17 cellular contexts compared by ENCODE assay signal in genomic region chr17:66549312-66549705, GRCh38.
DNase-seq lines count a peak whose midpoint lies in the region; ATAC-seq, FAIRE-seq and TF ChIP-seq lines count a peak whose summit lies in the region.
"Had no signal": no experiment of that assay in that cellular context is flagged by ENCODE, and none has a peak within 500 bp of the region (broad histone marks: within the 10 kb centered on the region; RNA-seq: fewer than 3 reads in every experiment).

No MANE protein-coding gene starts in this region.

- no peak overlapping the region for H3K4me3 Mint-ChIP-seq in activated T-helper 1 cell treated with anti-CD3 and anti-CD28 coated beads, Interleukin-12 subunit alpha, Interleukin-12 subunit beta, Interleukin-2, Interleukin-4 antibody, amounts not matched to agents 30 ng/mL and 10 ng/mL and 1 ng/mL, durations not matched to agents 14 hours and 24 hours and 36 hours
- H3K4me3 Mint-ChIP-seq in activated T-cell treated with anti-CD3 and anti-CD28 coated beads, Interleukin-2, amount 50 U/mL, for 4 hours, result no peak overlapping the region
- H3K4me3 Mint-ChIP-seq: activated naive CD4-positive, alpha-beta T cell treated with anti-CD3 and anti-CD28 coated beads, Interleukin-2, amount 50 U/mL, for 24 hours had no signal

- CTCF ChIA-PET in A549 (lab: Yijun Ruan, JAX), result interaction anchor here (0.6 to 1.3 kb wide), 6 partner anchors 17 to 295 kb away, joined by 3 to 8 read pairs (median 4); no protein-coding TSS in a partner anchor

- H3K4me3 ChIP-seq in A549, result no peak overlapping the region
- H3K4me3 ChIP-seq in iPS-18a (ENCODE audit: low read length), result peak overlapping the region; percentile 34
- H3K4me3 ChIP-seq: BLaER1 had no signal

- H3K36me3 Mint-ChIP-seq in activated T-helper 1 cell treated with anti-CD3 and anti-CD28 coated beads, Interleukin-12 subunit alpha, Interleukin-12 subunit beta, Interleukin-2, Interleukin-4 antibody, amounts not matched to agents 30 ng/mL and 10 ng/mL and 1 ng/mL, durations not matched to agents 14 hours and 24 hours and 36 hours (ENCODE audit: low read depth), result peaks cover 21% of the 10 kb centered on the region
- peaks cover 26% of the 10 kb centered on the region for H3K36me3 Mint-ChIP-seq in activated T-cell treated with anti-CD3 and anti-CD28 coated beads, Interleukin-2, amount 50 U/mL, for 4 hours (ENCODE audit: insufficient read depth)

- no peak for TF ChIP-seq POLR2A in A549 (IDR thresholded peaks at IDR 0.05; ENCODE audit: low read length)

- H3K27me3 ChIP-seq in iPS-18a (ENCODE audit: control insufficient read depth, insufficient read depth, low read length), result no peaks in the 10 kb centered on the region
- H3K27me3 ChIP-seq: BLaER1 had no signal

- TF ChIP-seq EP300 in A549 (IDR thresholded peaks at IDR 0.05), result no peak

- H3K9me3 ChIP-seq in A549 (peaks cover 10% of the 10 kb centered on the region; the same call in 1 of the 3 replicates), iPS-18a (ENCODE audit: control insufficient read depth, low read depth, low read length) (no peaks in the 10 kb centered on the region)

- peaks cover 8% of the 10 kb centered on the region for H3K9me3 Mint-ChIP-seq in activated T-helper 1 cell treated with anti-CD3 and anti-CD28 coated beads, Interleukin-12 subunit alpha, Interleukin-12 subunit beta, Interleukin-2, Interleukin-4 antibody, amounts not matched to agents 30 ng/mL and 10 ng/mL and 1 ng/mL, durations not matched to agents 14 hours and 24 hours and 36 hours
- H3K9me3 Mint-ChIP-seq in activated T-cell treated with anti-CD3 and anti-CD28 coated beads, Interleukin-2, amount 50 U/mL, for 4 hours, result peaks cover 9% of the 10 kb centered on the region

- no peak for TF ChIP-seq RAD21 in A549 (conservative IDR thresholded peaks at IDR 0.05 in 1 of 2, IDR thresholded peaks at IDR 0.05 in 1 of 2)

- no peaks in the 10 kb centered on the region for H3K27me3 Mint-ChIP-seq in activated T-helper 1 cell treated with anti-CD3 and anti-CD28 coated beads, Interleukin-12 subunit alpha, Interleukin-12 subunit beta, Interleukin-2, Interleukin-4 antibody, amounts not matched to agents 30 ng/mL and 10 ng/mL and 1 ng/mL, durations not matched to agents 14 hours and 24 hours and 36 hours (ENCODE audit: insufficient read depth)
- H3K27me3 Mint-ChIP-seq in activated T-cell treated with anti-CD3 and anti-CD28 coated beads, Interleukin-2, amount 50 U/mL, for 4 hours (ENCODE audit: low read depth), result no peaks in the 10 kb centered on the region
- H3K27me3 Mint-ChIP-seq: activated naive CD4-positive, alpha-beta T cell treated with anti-CD3 and anti-CD28 coated beads, Interleukin-2, amount 50 U/mL, for 24 hours had no signal

- H3K27ac Mint-ChIP-seq in activated T-helper 1 cell treated with anti-CD3 and anti-CD28 coated beads, Interleukin-12 subunit alpha, Interleukin-12 subunit beta, Interleukin-2, Interleukin-4 antibody, amounts not matched to agents 30 ng/mL and 10 ng/mL and 1 ng/mL, durations not matched to agents 14 hours and 24 hours and 36 hours, result peak overlapping the region; percentile 32
- H3K27ac Mint-ChIP-seq: activated naive CD4-positive, alpha-beta T cell treated with anti-CD3 and anti-CD28 coated beads, Interleukin-2, amount 50 U/mL, for 24 hours had no signal

- no peaks in the 10 kb centered on the region for H3K36me3 ChIP-seq in iPS-18a (ENCODE audit: control insufficient read depth, low read depth, low read length)
- H3K36me3 ChIP-seq: BLaER1 had no signal

- intact Hi-C loops in activated T-helper 1 cell treated with anti-CD3 and anti-CD28 coated beads, Interleukin-12 subunit alpha, Interleukin-12 subunit beta, Interleukin-2, Interleukin-4 antibody, amounts not matched to agents 30 ng/mL and 10 ng/mL and 1 ng/mL, durations not matched to agents 14 hours and 24 hours and 36 hours (cut with micrococcal nuclease), result loop anchor here (2.0 to 10.0 kb wide), 4 partner anchors 15 to 357 kb away; partner anchors contain the start of gene CEP112

- TF ChIP-seq CTCF in A549 (IDR thresholded peaks at IDR 0.05), result no peak

- DNase-seq in A549 (ENCODE audit: low read depth in 1 of 2, low spot score in 1 of 2) (no peak), HS-27A (ENCODE audit: low read depth) (peak; percentile 59), middle frontal gyrus (ENCODE audit: extremely low spot score, low spot score) (no peak)
- no peak for DNase-seq in activated T-helper 1 cell treated with anti-CD3 and anti-CD28 coated beads, Interleukin-12 subunit alpha, Interleukin-12 subunit beta, Interleukin-2, Interleukin-4 antibody, amounts not matched to agents 30 ng/mL and 10 ng/mL and 1 ng/mL, durations not matched to agents 14 hours and 24 hours and 36 hours (ENCODE audit: low spot score)
- DNase-seq in activated naive CD4-positive, alpha-beta T cell treated with Interleukin-2 at 50 U/mL for 16 hours, result no peak
- no peak for DNase-seq in activated T-cell treated with anti-CD3 and anti-CD28 coated beads, Interleukin-2, amount 50 U/mL, for 4 hours
- DNase-seq: activated CD4-positive, alpha-beta T cell treated with anti-CD3 and anti-CD28 coated beads for 1 hour; KBM-7; NCI-H2107; occipital lobe had no signal

- H3K4me2 ChIP-seq in A549, result peak overlapping the region; percentile 74
- H3K4me2 ChIP-seq: BLaER1 had no signal

- peak overlapping the region; percentile 30 for H3K9ac ChIP-seq in iPS-18a (ENCODE audit: low read length)
- H3K9ac ChIP-seq: BLaER1 had no signal

- POLR2A ChIA-PET in A549 (lab: Yijun Ruan, JAX), result interaction anchor here (1.1 kb wide), 1 partner anchor 9 kb away, joined by 4 read pairs; no protein-coding TSS in a partner anchor

- ATAC-seq in A549, result peak; percentile 25 to 60
- no peak for ATAC-seq in GM18498 (IDR thresholded peaks at IDR 0.05; ENCODE audit: unreplicated experiment)
- ATAC-seq in activated T-cell treated with anti-CD3 and anti-CD28 coated beads, Interleukin-2, amount 50 U/mL, for 4 hours, result no peak

- peaks cover 42% of the 10 kb centered on the region for H3K4me1 Mint-ChIP-seq in activated T-helper 1 cell treated with anti-CD3 and anti-CD28 coated beads, Interleukin-12 subunit alpha, Interleukin-12 subunit beta, Interleukin-2, Interleukin-4 antibody, amounts not matched to agents 30 ng/mL and 10 ng/mL and 1 ng/mL, durations not matched to agents 14 hours and 24 hours and 36 hours (ENCODE audit: low read depth)
- peaks cover 49% of the 10 kb centered on the region for H3K4me1 Mint-ChIP-seq in activated T-cell treated with anti-CD3 and anti-CD28 coated beads, Interleukin-2, amount 50 U/mL, for 4 hours (ENCODE audit: low read depth)

- H3K4me1 ChIP-seq in A549 (peaks cover 60% of the 10 kb centered on the region), iPS-18a (ENCODE audit: control insufficient read depth, low read depth, low read length) (peaks cover 22% of the 10 kb centered on the region)

- 49% methylated on average over 3 of the region's 3 CpGs for WGBS in A549 (ENCODE audit: missing lambda C conversion rate)

- H3K27ac ChIP-seq in A549 (peak overlapping the region; percentile 61 to 83), iPS-18a (ENCODE audit: low read length) (peak overlapping the region; percentile 83)
- H3K27ac ChIP-seq: BLaER1, RWPE1 had no signal

- FAIRE-seq in A549 (lab: Jason Lieb, UNC), result no peak
- FAIRE-seq: endometrium, keratinocyte had no signal

TF ChIP-seq in A549, 52 proteins besides CTCF, POLR2A, EP300 and RAD21:
- TF ChIP-seq NFE2L2 (conservative IDR thresholded peaks at IDR 0.05; ENCODE audit: low read length), result no peak
- TF ChIP-seq CEBPB (IDR thresholded peaks at IDR 0.05), result 0 out of 4 replicates have a peak, but pooled peaks of 1 of the 2 experiments have one; percentile 1

Comparison
In these comparisons a context has a peak if more than half of its experiments do, and no peak if none do; other contexts are left out.
1. ATAC-seq: peak in A549 (2 of 2); none in GM18498 (single experiment) and activated T-cell treated with anti-CD3 and anti-CD28 coated beads, Interleukin-2, amount 50 U/mL, for 4 hours (0 of 2).